8 cellular contexts compared by ENCODE assay signal in genomic region chr2:102737435-102737834, GRCh38. TPM values are rescaled to one million over a fixed set of nuclear protein-coding genes. Genes with fewer than 3 reads are reported as not detected.
DNase-seq lines count a peak whose midpoint lies in the region; ATAC-seq lines count a peak whose summit lies in the region.

No MANE protein-coding gene starts in this region.

- H3K27ac ChIP-seq in naive thymus-derived CD4-positive, alpha-beta T cell (ENCODE audit: low read depth, low read length) = peak overlapping the region; percentile 65

- peak overlapping the region; percentile 56 for H3K27ac Mint-ChIP-seq in T-helper 1 cell treated with Interleukin-12 subunit alpha and Interleukin-12 subunit beta and Interleukin-4 antibody, amounts not matched to agents 30 μg/mL and 1 μg/mL, for 36 hours
- H3K27ac Mint-ChIP-seq in activated T-helper 1 cell treated with anti-CD3 and anti-CD28 coated beads, Interleukin-12 subunit alpha, Interleukin-12 subunit beta, Interleukin-2, Interleukin-4 antibody, amounts not matched to agents 30 ng/mL and 10 ng/mL and 1 ng/mL, durations not matched to agents 14 hours and 24 hours and 36 hours = no peak overlapping the region
- H3K27ac Mint-ChIP-seq in naive thymus-derived CD4-positive, alpha-beta T cell = peak overlapping the region in 8 of 9 donors; percentile 53 to 95 (median 92)

- CTCF ChIA-PET in naive thymus-derived CD4-positive, alpha-beta T cell (lab: Charles Lee) = interaction anchor here (0.9 to 1.1 kb wide), 3 partner anchors 15 to 32 kb away, joined by 3 read pairs; no protein-coding TSS in a partner anchor

- H3K4me1 Mint-ChIP-seq in T-helper 1 cell treated with Interleukin-12 subunit alpha and Interleukin-12 subunit beta and Interleukin-4 antibody, amounts not matched to agents 30 μg/mL and 1 μg/mL, for 36 hours (ENCODE audit: low read depth) = peaks cover 22% of the 10 kb centered on the region
- H3K4me1 Mint-ChIP-seq in activated T-helper 1 cell treated with anti-CD3 and anti-CD28 coated beads, Interleukin-12 subunit alpha, Interleukin-12 subunit beta, Interleukin-2, Interleukin-4 antibody, amounts not matched to agents 30 ng/mL and 10 ng/mL and 1 ng/mL, durations not matched to agents 14 hours and 24 hours and 36 hours (ENCODE audit: low read depth) = peaks cover 28% of the 10 kb centered on the region
- peaks cover 21 to 49% (median 39%) of the 10 kb centered on the region in 7 donors for H3K4me1 Mint-ChIP-seq in naive thymus-derived CD4-positive, alpha-beta T cell

- peaks cover 0 to 4% (median 0%) of the 10 kb centered on the region in 3 experiments for H3K36me3 ChIP-seq in naive thymus-derived CD4-positive, alpha-beta T cell (ENCODE audit: control insufficient read depth in 2 of 3, insufficient read depth in 3 of 3, low read length in 3 of 3)

- H3K4me3 Mint-ChIP-seq in T-helper 1 cell treated with Interleukin-12 subunit alpha and Interleukin-12 subunit beta and Interleukin-4 antibody, amounts not matched to agents 30 μg/mL and 1 μg/mL, for 36 hours = peak overlapping the region; percentile 93
- peak overlapping the region; percentile 96 for H3K4me3 Mint-ChIP-seq in activated T-helper 1 cell treated with anti-CD3 and anti-CD28 coated beads, Interleukin-12 subunit alpha, Interleukin-12 subunit beta, Interleukin-2, Interleukin-4 antibody, amounts not matched to agents 30 ng/mL and 10 ng/mL and 1 ng/mL, durations not matched to agents 14 hours and 24 hours and 36 hours
- peak overlapping the region; percentile 91 to 97 (median 96) for H3K4me3 Mint-ChIP-seq in naive thymus-derived CD4-positive, alpha-beta T cell

- POLR2A ChIA-PET in naive thymus-derived CD4-positive, alpha-beta T cell (lab: Charles Lee) = no interaction called here

- intact Hi-C loops in activated T-helper 1 cell treated with anti-CD3 and anti-CD28 coated beads, Interleukin-12 subunit alpha, Interleukin-12 subunit beta, Interleukin-2, Interleukin-4 antibody, amounts not matched to agents 30 ng/mL and 10 ng/mL and 1 ng/mL, durations not matched to agents 14 hours and 24 hours and 36 hours (cut with micrococcal nuclease) = loop anchor here (10.0 kb wide), 1 partner anchor 1483 kb away; the partner anchor contains the start of gene CNOT11
- intact Hi-C loops in naive thymus-derived CD4-positive, alpha-beta T cell (cut with micrococcal nuclease) = no loop called here

- no peaks in the 10 kb centered on the region for H3K9me3 ChIP-seq in naive thymus-derived CD4-positive, alpha-beta T cell (ENCODE audit: control insufficient read depth in 2 of 3, low read length in 3 of 3)

- H3K27me3 ChIP-seq in naive thymus-derived CD4-positive, alpha-beta T cell (ENCODE audit: control insufficient read depth in 2 of 2, insufficient read depth in 2 of 2, low read length in 2 of 2) = no peaks in the 10 kb centered on the region

- H3K4me1 ChIP-seq in naive thymus-derived CD4-positive, alpha-beta T cell (ENCODE audit: control insufficient read depth in 2 of 2, insufficient read depth in 2 of 2, low read length in 2 of 2) = peaks cover 13 to 18% of the 10 kb centered on the region in 2 donors

- DNase-seq in T-helper 1 cell (no peak), NOMO-1 treated with DMSO at 0.1 percent for 48 hours (lab: John Stamatoyannopoulos, UW; ENCODE audit: unreplicated experiment) (no peak), HUDEP-2 (lab: John Stamatoyannopoulos, UW; ENCODE audit: unreplicated experiment in 76 of 76) (no peak)
- DNase-seq in activated T-helper 1 cell treated with anti-CD3 and anti-CD28 coated beads, Interleukin-12 subunit alpha, Interleukin-12 subunit beta, Interleukin-2, Interleukin-4 antibody, amounts not matched to agents 30 ng/mL and 10 ng/mL and 1 ng/mL, durations not matched to agents 14 hours and 24 hours and 36 hours (ENCODE audit: low spot score) = no peak
- no peak for DNase-seq in naive thymus-derived CD4-positive, alpha-beta T cell
- no peak for DNase-seq in activated effector memory CD4-positive, alpha-beta T cell treated with anti-CD3 and anti-CD28 coated beads, Interleukin-2, amount 50 U/mL, for 16 hours

- ATAC-seq in HG03060 (IDR thresholded peaks at IDR 0.05; ENCODE audit: low read depth, unreplicated experiment) = peak; percentile 45
- no peak for ATAC-seq in naive thymus-derived CD4-positive, alpha-beta T cell

- H3K9me3 Mint-ChIP-seq in T-helper 1 cell treated with Interleukin-12 subunit alpha and Interleukin-12 subunit beta and Interleukin-4 antibody, amounts not matched to agents 30 μg/mL and 1 μg/mL, for 36 hours = peaks cover 4% of the 10 kb centered on the region
- H3K9me3 Mint-ChIP-seq in activated T-helper 1 cell treated with anti-CD3 and anti-CD28 coated beads, Interleukin-12 subunit alpha, Interleukin-12 subunit beta, Interleukin-2, Interleukin-4 antibody, amounts not matched to agents 30 ng/mL and 10 ng/mL and 1 ng/mL, durations not matched to agents 14 hours and 24 hours and 36 hours = peaks cover 3% of the 10 kb centered on the region
- peaks cover 0 to 4% (median 0%) of the 10 kb centered on the region in 11 donors for H3K9me3 Mint-ChIP-seq in naive thymus-derived CD4-positive, alpha-beta T cell

- peak overlapping the region; percentile 92 for H3K4me3 ChIP-seq in naive thymus-derived CD4-positive, alpha-beta T cell (ENCODE audit: low read length)

- no peaks in the 10 kb centered on the region for H3K36me3 Mint-ChIP-seq in T-helper 1 cell treated with Interleukin-12 subunit alpha and Interleukin-12 subunit beta and Interleukin-4 antibody, amounts not matched to agents 30 μg/mL and 1 μg/mL, for 36 hours (ENCODE audit: low read depth)
- peaks cover 3% of the 10 kb centered on the region for H3K36me3 Mint-ChIP-seq in activated T-helper 1 cell treated with anti-CD3 and anti-CD28 coated beads, Interleukin-12 subunit alpha, Interleukin-12 subunit beta, Interleukin-2, Interleukin-4 antibody, amounts not matched to agents 30 ng/mL and 10 ng/mL and 1 ng/mL, durations not matched to agents 14 hours and 24 hours and 36 hours (ENCODE audit: low read depth)
- peaks cover 0 to 13% (median 6%) of the 10 kb centered on the region in 5 donors for H3K36me3 Mint-ChIP-seq in naive thymus-derived CD4-positive, alpha-beta T cell

- H3K27me3 Mint-ChIP-seq in T-helper 1 cell treated with Interleukin-12 subunit alpha and Interleukin-12 subunit beta and Interleukin-4 antibody, amounts not matched to agents 30 μg/mL and 1 μg/mL, for 36 hours (ENCODE audit: low read depth) = peaks cover 17% of the 10 kb centered on the region
- peaks cover 3% of the 10 kb centered on the region for H3K27me3 Mint-ChIP-seq in activated T-helper 1 cell treated with anti-CD3 and anti-CD28 coated beads, Interleukin-12 subunit alpha, Interleukin-12 subunit beta, Interleukin-2, Interleukin-4 antibody, amounts not matched to agents 30 ng/mL and 10 ng/mL and 1 ng/mL, durations not matched to agents 14 hours and 24 hours and 36 hours (ENCODE audit: insufficient read depth)
- peaks cover 0 to 4% (median 0%) of the 10 kb centered on the region in 5 donors for H3K27me3 Mint-ChIP-seq in naive thymus-derived CD4-positive, alpha-beta T cell

RNA-seq across cellular contexts. Expression of gene TMEM182, which starts 24.4 kb away (rescaled TPM):
- 2.1 and 4.4 TPM in 2 replicates for total RNA-seq in activated T-helper 1 cell treated with anti-CD3 and anti-CD28 coated beads, Interleukin-12 subunit alpha, Interleukin-12 subunit beta, Interleukin-2, Interleukin-4 antibody, amounts not matched to agents 30 ng/mL and 10 ng/mL and 1 ng/mL, durations not matched to agents 14 hours and 24 hours and 36 hours
- total RNA-seq in naive thymus-derived CD4-positive, alpha-beta T cell = 1 to 10 TPM; 3.4 to 5.8 (median 4.5) TPM
- polyA plus RNA-seq in naive thymus-derived CD4-positive, alpha-beta T cell = 1 to 10 TPM; 6.4 to 9.0 TPM
